18 cellular contexts compared by ENCODE assay signal in genomic region chr16:46756772-46757171, GRCh38. TPM values are rescaled to one million over a fixed set of nuclear protein-coding genes. Genes with fewer than 3 reads are reported as not detected.
"Had no signal": no experiment of that assay in that cellular context is flagged by ENCODE, and none has a peak within 500 bp of the region (broad histone marks: within the 10 kb centered on the region; RNA-seq: fewer than 3 reads in every experiment).

No MANE protein-coding gene starts in this region.

- H3K27me3 ChIP-seq: ovary, vagina had no signal

- H3K27ac ChIP-seq: esophagus squamous epithelium, lower lobe of right lung, ovary, tibial artery, vagina had no signal

- H3K4me3 ChIP-seq: esophagus squamous epithelium, lower lobe of right lung, ovary, tibial artery, vagina had no signal

- H3K27me3 Mint-ChIP-seq: activated CD8-positive, alpha-beta T cell treated with anti-CD3 and anti-CD28 coated beads for 36 hours had no signal

- DNase-seq: activated CD4-positive, alpha-beta T cell treated with anti-CD3 and anti-CD28 coated beads for 36 hours; activated CD8-positive, alpha-beta T cell treated with anti-CD3 and anti-CD28 coated beads for 36 hours; activated effector memory CD4-positive, alpha-beta T cell treated with anti-CD3 and anti-CD28 coated beads, Interleukin-2, amount 50 U/mL, for 16 hours; activated T-cell treated with anti-CD3 and anti-CD28 coated beads, Interleukin-2, amount 50 U/mL, for 4 hours; cortex of kidney; effector CD8-positive, alpha-beta T cell; esophagus squamous epithelium; immature natural killer cell; naive B cell; ovary; stimulated activated CD4-positive, alpha-beta T cell treated with anti-CD3 and anti-CD28 coated beads, Interleukin-4, amount 100 ng/mL, for 24 hours; stimulated activated naive CD4-positive, alpha-beta T cell; T-helper 17 cell; tibial artery had no signal

- H3K4me3 Mint-ChIP-seq: activated CD4-positive, alpha-beta T cell treated with anti-CD3 and anti-CD28 coated beads for 36 hours; activated CD8-positive, alpha-beta T cell treated with anti-CD3 and anti-CD28 coated beads for 36 hours; activated T-cell treated with anti-CD3 and anti-CD28 coated beads, Interleukin-2, amount 50 U/mL, for 4 hours; immature natural killer cell; T-helper 17 cell had no signal

- H3K36me3 Mint-ChIP-seq: activated naive CD4-positive, alpha-beta T cell treated with anti-CD3 and anti-CD28 coated beads, Interleukin-2, amount 50 U/mL, for 72 hours; immature natural killer cell; naive B cell had no signal

- FAIRE-seq: endothelial cell of umbilical vein had no signal

- H3K4me1 Mint-ChIP-seq: immature natural killer cell, T-helper 17 cell had no signal

- H3K9me3 Mint-ChIP-seq: activated CD8-positive, alpha-beta T cell treated with anti-CD3 and anti-CD28 coated beads for 36 hours; activated naive CD4-positive, alpha-beta T cell treated with anti-CD3 and anti-CD28 coated beads, Interleukin-2, amount 50 U/mL, for 72 hours; activated T-cell treated with anti-CD3 and anti-CD28 coated beads, Interleukin-2, amount 50 U/mL, for 4 hours; immature natural killer cell; naive B cell had no signal

- H3K36me3 ChIP-seq: esophagus squamous epithelium, lower lobe of right lung, ovary, tibial artery, vagina had no signal

- H3K27ac Mint-ChIP-seq: activated CD4-positive, alpha-beta T cell treated with anti-CD3 and anti-CD28 coated beads for 36 hours; activated CD8-positive, alpha-beta T cell treated with anti-CD3 and anti-CD28 coated beads for 36 hours; activated naive CD4-positive, alpha-beta T cell treated with anti-CD3 and anti-CD28 coated beads, Interleukin-2, amount 50 U/mL, for 72 hours; immature natural killer cell; T-helper 17 cell had no signal

- ATAC-seq: activated CD4-positive, alpha-beta T cell treated with anti-CD3 and anti-CD28 coated beads for 36 hours; activated CD8-positive, alpha-beta T cell treated with anti-CD3 and anti-CD28 coated beads for 36 hours; activated naive CD4-positive, alpha-beta T cell treated with anti-CD3 and anti-CD28 coated beads, Interleukin-2, amount 50 U/mL, for 72 hours; activated T-cell treated with anti-CD3 and anti-CD28 coated beads, Interleukin-2, amount 50 U/mL, for 4 hours; T-helper 17 cell had no signal

- H3K9me3 ChIP-seq: esophagus squamous epithelium, lower lobe of right lung, ovary, tibial artery, vagina had no signal

- H3K4me1 ChIP-seq: lower lobe of right lung, vagina had no signal

RNA-seq across cellular contexts. Expression of gene MYLK3, which starts 8.6 kb away (rescaled TPM):
- total RNA-seq: endothelial cell of umbilical vein, T-helper 17 cell had no signal
- polyA plus RNA-seq: endothelial cell of umbilical vein, immature natural killer cell had no signal
